ENCODE assay signal across 23 cellular contexts in genomic region chr9:1071730-1072129, GRCh38. TPM values are rescaled to one million over a fixed set of nuclear protein-coding genes. Genes with fewer than 3 reads are reported as not detected.
DNase-seq lines count a peak whose midpoint lies in the region; ATAC-seq and TF ChIP-seq lines count a peak whose summit lies in the region.
"Had no signal": no experiment of that assay in that cellular context is flagged by ENCODE, and none has a peak within 500 bp of the region (broad histone marks: within the 10 kb centered on the region; RNA-seq: fewer than 3 reads in every experiment).

No MANE protein-coding gene starts in this region.

- DNase-seq in NCI-H2196 treated with DMSO at 0.1 percent for 48 hours (lab: John Stamatoyannopoulos, UW; ENCODE audit: unreplicated experiment), result peak; percentile 92
- peak; percentile 78 for DNase-seq in MCF 10A (ENCODE audit: unreplicated experiment)
- no peak for DNase-seq in GM23338 (ENCODE audit: low spot score)
- DNase-seq in HUDEP-2 (lab: John Stamatoyannopoulos, UW; ENCODE audit: unreplicated experiment in 76 of 76), result no peak
- no peak for DNase-seq in endodermal cell
- no peak for DNase-seq in medulla oblongata (ENCODE audit: extremely low spot score)
- DNase-seq: activated CD4-positive, alpha-beta memory T cell treated with anti-CD3 and anti-CD28 coated beads, Interleukin-2, amount 10 ng/mL, durations not matched to agents 7 days and 5 days; activated naive CD4-positive, alpha-beta T cell treated with anti-CD3 and anti-CD28 coated beads, Interleukin-2, amount 10 ng/mL, durations not matched to agents 7 days and 5 days; aorta; CD8-positive, alpha-beta T cell; effector CD8-positive, alpha-beta T cell; KBM-7; right cardiac atrium; stimulated activated CD4-positive, alpha-beta T cell treated with anti-CD3 and anti-CD28 coated beads, Interleukin-15, amount 100 ng/mL, for 24 hours; testis had no signal

- H3K27me3 ChIP-seq in mucosa of rectum (ENCODE audit: control insufficient read depth in 2 of 2, insufficient read depth in 2 of 2, low read length in 2 of 2) (peaks cover 0 to 3% of the 10 kb centered on the region in 2 donors), GM23338 (ENCODE audit: insufficient read depth) (no peaks in the 10 kb centered on the region), endodermal cell (ENCODE audit: control insufficient read depth, insufficient read depth, low read length, poor library complexity, severe bottlenecking) (no peaks in the 10 kb centered on the region)
- H3K27me3 ChIP-seq: SJSA1, testis had no signal

- no peaks in the 10 kb centered on the region for H3K9me2 ChIP-seq in GM23338 (ENCODE audit: insufficient read depth)

- H2AFZ ChIP-seq in GM23338, result no peak overlapping the region

- H3K4me1 ChIP-seq in HEK293 (ENCODE audit: control insufficient read depth, insufficient read depth, low read length) (no peaks in the 10 kb centered on the region), mucosa of rectum (ENCODE audit: control insufficient read depth in 2 of 2, insufficient read depth in 2 of 2, low read length in 2 of 2) (peaks cover 0 to 6% of the 10 kb centered on the region in 2 donors), GM23338 (ENCODE audit: insufficient read depth) (no peaks in the 10 kb centered on the region), endodermal cell (ENCODE audit: control insufficient read depth, insufficient read depth, low read length) (no peaks in the 10 kb centered on the region)
- H3K4me1 ChIP-seq: SJSA1, testis had no signal

- H3K4me3 Mint-ChIP-seq in MCF 10A (ENCODE audit: unreplicated experiment) (no peak overlapping the region), GM23338 (no peak overlapping the region), endodermal cell (no peak overlapping the region)
- H3K4me3 Mint-ChIP-seq: activated CD4-positive, alpha-beta memory T cell treated with anti-CD3 and anti-CD28 coated beads, Interleukin-2, amount 10 ng/mL, durations not matched to agents 7 days and 5 days; activated naive CD4-positive, alpha-beta T cell treated with anti-CD3 and anti-CD28 coated beads, Interleukin-2, amount 10 ng/mL, durations not matched to agents 7 days and 5 days; CD8-positive, alpha-beta T cell; T-helper 1 cell treated with Interleukin-12 subunit alpha and Interleukin-12 subunit beta and Interleukin-4 antibody, amounts not matched to agents 30 μg/mL and 1 μg/mL, for 36 hours had no signal

- ATAC-seq in GM23338, result no peak
- ATAC-seq: CD8-positive, alpha-beta T cell; right cardiac atrium had no signal

- peaks cover 7% of the 10 kb centered on the region for H3K4me1 Mint-ChIP-seq in MCF 10A (ENCODE audit: insufficient read depth, unreplicated experiment)
- H3K4me1 Mint-ChIP-seq in GM23338, result peaks cover 13% of the 10 kb centered on the region
- no peaks in the 10 kb centered on the region for H3K4me1 Mint-ChIP-seq in endodermal cell
- H3K4me1 Mint-ChIP-seq: activated CD4-positive, alpha-beta memory T cell treated with anti-CD3 and anti-CD28 coated beads, Interleukin-2, amount 10 ng/mL, durations not matched to agents 7 days and 5 days; activated naive CD4-positive, alpha-beta T cell treated with anti-CD3 and anti-CD28 coated beads, Interleukin-2, amount 10 ng/mL, durations not matched to agents 7 days and 5 days had no signal

- H3K4me3 ChIP-seq in HEK293 (ENCODE audit: low read depth, low read length) (no peak overlapping the region), mucosa of rectum (ENCODE audit: low read length in 2 of 2) (peak overlapping the region in 1 of 2 donors; percentile 16), GM23338 (no peak overlapping the region), endodermal cell (ENCODE audit: low read length) (no peak overlapping the region)
- H3K4me3 ChIP-seq: SJSA1, testis had no signal

- CTCF ChIA-PET in HEK293 (lab: Yijun Ruan, JAX) (interaction anchor here (0.6 kb wide), 1 partner anchor 33 kb away, joined by 3 read pairs; no protein-coding TSS in a partner anchor), MCF 10A (lab: Yijun Ruan, JAX) (interaction anchor here (1.2 kb wide), 1 partner anchor 8 kb away, joined by 3 read pairs; no protein-coding TSS in a partner anchor)

- H3K27me3 Mint-ChIP-seq in MCF 10A (ENCODE audit: insufficient read depth, unreplicated experiment) (no peaks in the 10 kb centered on the region), GM23338 (ENCODE audit: insufficient read depth, low read depth, poor library complexity) (peaks cover 2% of the 10 kb centered on the region), endodermal cell (ENCODE audit: insufficient read depth) (peaks cover 12% of the 10 kb centered on the region)

- H3K27ac ChIP-seq in HEK293 (ENCODE audit: extremely low read depth, low read depth, low read length), result no peak overlapping the region
- H3K27ac ChIP-seq in mucosa of rectum (ENCODE audit: low read depth in 2 of 2, low read length in 2 of 2), result peak overlapping the region; percentile 74 to 86
- no peak overlapping the region for H3K27ac ChIP-seq in GM23338 (ENCODE audit: low read depth)
- no peak overlapping the region for H3K27ac ChIP-seq in endodermal cell (ENCODE audit: low read depth, low read length)
- H3K27ac ChIP-seq: SJSA1, testis had no signal

- H3K9me3 ChIP-seq in HEK293 (ENCODE audit: control insufficient read depth, insufficient read depth, low read depth, low read length), result no peaks in the 10 kb centered on the region
- no peaks in the 10 kb centered on the region for H3K9me3 ChIP-seq in mucosa of rectum (ENCODE audit: control insufficient read depth in 2 of 2, low read length in 2 of 2)
- peaks cover 6% of the 10 kb centered on the region for H3K9me3 ChIP-seq in endodermal cell (ENCODE audit: control insufficient read depth, low read length)
- H3K9me3 ChIP-seq: SJSA1, testis had no signal

- no TSS peak for BruUV-seq in MCF 10A (replicated peaks; lab: Mats Ljungman, UMichigan)

- TF ChIP-seq CTCF in HEK293 (tag by site-specific recombination; IDR thresholded peaks at IDR 0.05) (no peak), MCF 10A (IDR thresholded peaks at IDR 0.05; ENCODE audit: unreplicated experiment) (no peak), GM23338 (conservative IDR thresholded peaks at IDR 0.05; ENCODE audit: low read depth in 2 of 2) (no peak), endodermal cell (conservative IDR thresholded peaks at IDR 0.05) (no peak)

- no peaks in the 10 kb centered on the region for H4K20me1 ChIP-seq in GM23338 (replicated peaks; ENCODE audit: insufficient read depth)

- POLR2A ChIA-PET in HEK293 (lab: Yijun Ruan, JAX) (no interaction called here), MCF 10A (lab: Yijun Ruan, JAX) (no interaction called here)

- 92 to 100% methylated on average over 1 to 3 of the region's 3 CpGs for whole genome bisulfite sequencing in endodermal cell (ENCODE audit: insufficient coverage in 1 of 2, insufficient read length in 1 of 2), 2 experiments

- intact Hi-C loops in MCF 10A (cut with micrococcal nuclease), result no loop called here

- peak overlapping the region in 1 of 2 donors; percentile 34 for H3K9ac ChIP-seq in mucosa of rectum (ENCODE audit: low read depth in 1 of 2, low read length in 2 of 2)
- no peak overlapping the region for H3K9ac ChIP-seq in endodermal cell (ENCODE audit: extremely low read depth, low read length, poor library complexity, severe bottlenecking)

- no peak overlapping the region for H3K4me2 ChIP-seq in GM23338

- H3K9me3 Mint-ChIP-seq in MCF 10A (ENCODE audit: unreplicated experiment) (no peaks in the 10 kb centered on the region), GM23338 (peaks cover 28% of the 10 kb centered on the region), endodermal cell (peaks cover 37% of the 10 kb centered on the region)
- H3K9me3 Mint-ChIP-seq: activated CD4-positive, alpha-beta memory T cell treated with anti-CD3 and anti-CD28 coated beads, Interleukin-2, amount 10 ng/mL, durations not matched to agents 7 days and 5 days; T-helper 1 cell treated with Interleukin-12 subunit alpha and Interleukin-12 subunit beta and Interleukin-4 antibody, amounts not matched to agents 30 μg/mL and 1 μg/mL, for 36 hours had no signal

- no peaks in the 10 kb centered on the region for H3K36me3 ChIP-seq in HEK293 (ENCODE audit: control insufficient read depth in 2 of 2, insufficient read depth in 1 of 2, low read length in 2 of 2)
- H3K36me3 ChIP-seq in mucosa of rectum (ENCODE audit: control insufficient read depth in 2 of 2, insufficient read depth in 2 of 2, low read length in 2 of 2), result no peaks in the 10 kb centered on the region
- H3K36me3 ChIP-seq in GM23338 (ENCODE audit: insufficient read depth), result no peaks in the 10 kb centered on the region; the same call in 1 of the 2 replicates
- no peaks in the 10 kb centered on the region for H3K36me3 ChIP-seq in endodermal cell (ENCODE audit: control insufficient read depth, insufficient read depth, low read length)
- H3K36me3 ChIP-seq: SJSA1 had no signal

- no peaks in the 10 kb centered on the region for H3K36me3 Mint-ChIP-seq in MCF 10A (ENCODE audit: insufficient read depth, unreplicated experiment)
- H3K36me3 Mint-ChIP-seq in GM23338 (ENCODE audit: low read depth), result peaks cover 10% of the 10 kb centered on the region; the same call in 2 of the 3 replicates
- no peaks in the 10 kb centered on the region for H3K36me3 Mint-ChIP-seq in endodermal cell (ENCODE audit: low read depth)
- H3K36me3 Mint-ChIP-seq: activated naive CD4-positive, alpha-beta T cell treated with anti-CD3 and anti-CD28 coated beads, Interleukin-2, amount 10 ng/mL, durations not matched to agents 7 days and 5 days; CD8-positive, alpha-beta T cell had no signal

- no peaks in the 10 kb centered on the region for H3F3A ChIP-seq in GM23338 (replicated peaks; ENCODE audit: low read depth)

- H3K27ac Mint-ChIP-seq in MCF 10A (ENCODE audit: low read depth, unreplicated experiment), result no peak overlapping the region
- H3K27ac Mint-ChIP-seq in GM23338, result no peak overlapping the region
- H3K27ac Mint-ChIP-seq in endodermal cell, result no peak overlapping the region
- H3K27ac Mint-ChIP-seq: activated CD4-positive, alpha-beta memory T cell treated with anti-CD3 and anti-CD28 coated beads, Interleukin-2, amount 10 ng/mL, durations not matched to agents 7 days and 5 days; activated naive CD4-positive, alpha-beta T cell treated with anti-CD3 and anti-CD28 coated beads, Interleukin-2, amount 10 ng/mL, durations not matched to agents 7 days and 5 days; CD8-positive, alpha-beta T cell; T-helper 1 cell treated with Interleukin-12 subunit alpha and Interleukin-12 subunit beta and Interleukin-4 antibody, amounts not matched to agents 30 μg/mL and 1 μg/mL, for 36 hours had no signal

- H3K79me2 ChIP-seq in GM23338 (replicated peaks; ENCODE audit: insufficient read depth), result no peaks in the 10 kb centered on the region

TF ChIP-seq in HEK293, 187 proteins besides CTCF, POLR2A, EP300 and RAD21 (continues in another document):
- TF ChIP-seq FEZF1 (tag by site-specific recombination; IDR thresholded peaks at IDR 0.05), result peak; percentile 17; the same call in 1 of the 2 replicates
- TF ChIP-seq ZNF416 (tag by site-specific recombination; IDR thresholded peaks at IDR 0.05), result no peak

TF ChIP-seq in GM23338, 12 proteins besides CTCF, POLR2A, EP300 and RAD21 (continues in another document):
- TF ChIP-seq JUNB (IDR thresholded peaks at IDR 0.05; ENCODE audit: unreplicated experiment), result no peak

RNA-seq across cellular contexts. Expression of gene DMRT2, which starts 21.6 kb away (rescaled TPM):
- total RNA-seq in MCF 10A (2022) (not detected in 2 replicates), endodermal cell (under 1 TPM in 1 of 2 donors, not detected in 1; 0.24 TPM)
- total RNA-seq in GM23338 (2014; rRNA removed; shearing (Covaris generic)), result not detected in 2 replicates
- polyA plus RNA-seq in GM23338 (2016; fragmentation: Nextera tagmentation; extraction: Ambion mirVana), result not detected in 2 replicates
- 0.75 TPM for polyA plus RNA-seq in endodermal cell (2013, experiment 1 of 2)
- 0.58 TPM for polyA plus RNA-seq in endodermal cell (2013, experiment 2 of 2)
- total RNA-seq: CD8-positive, alpha-beta T cell; fibroblast of lung; liver; myocyte; NCI-H460; right cardiac atrium; SJSA1 had no signal

Comparison
In these comparisons a context has a peak if more than half of its experiments do, and no peak if none do; other contexts are left out.
1. H3K27ac ChIP-seq: peak in mucosa of rectum (2 of 2); none in HEK293 (single experiment), GM23338 (single experiment) and endodermal cell (single experiment).
2. DNase-seq: peak in NCI-H2196 treated with DMSO at 0.1 percent for 48 hours (single experiment) and MCF 10A (single experiment); none in GM23338 (single experiment), HUDEP-2 (0 of 76), endodermal cell (single experiment) and medulla oblongata (single experiment).